In genomic region chr15:40234783-40235182, GRCh38 we compare ENCODE assay signal across 15 cellular contexts. TPM values are rescaled to one million over a fixed set of nuclear protein-coding genes. Genes with fewer than 3 reads are reported as not detected.
DNase-seq lines count a peak whose midpoint lies in the region; ATAC-seq, FAIRE-seq and TF ChIP-seq lines count a peak whose summit lies in the region.
"Had no signal": no experiment of that assay in that cellular context is flagged by ENCODE, and none has a peak within 500 bp of the region (broad histone marks: within the 10 kb centered on the region; RNA-seq: fewer than 3 reads in every experiment).

No MANE protein-coding gene starts in this region.

- H3K27me3 Mint-ChIP-seq in IgD-negative memory B cell (peaks cover 7% of the 10 kb centered on the region), astrocyte (ENCODE audit: low read depth, unreplicated experiment) (peaks cover 17% of the 10 kb centered on the region)

- H3K9me3 ChIP-seq in astrocyte (ENCODE audit: insufficient read depth, low read depth, low read length) = no peaks in the 10 kb centered on the region

- H3K4me2 ChIP-seq in astrocyte (ENCODE audit: low read length) = no peak overlapping the region

- peaks cover 3% of the 10 kb centered on the region for H3K27me3 ChIP-seq in astrocyte (ENCODE audit: insufficient read depth, low read length)

- H3K4me1 ChIP-seq in astrocyte (ENCODE audit: insufficient read depth, low read length) = peaks cover 11% of the 10 kb centered on the region

- no peak overlapping the region for H2AFZ ChIP-seq in astrocyte (ENCODE audit: low read depth, low read length)

- in situ Hi-C loops in ACHN (cut with HindIII; ENCODE audit: low pct_ligation_motif_present, low pct_unique_long_range_greater_than_20kb, low sequenced_read_pairs) = no loop called here

- H3K36me3 Mint-ChIP-seq in IgD-negative memory B cell (no peaks in the 10 kb centered on the region), astrocyte (ENCODE audit: low read depth, unreplicated experiment) (no peaks in the 10 kb centered on the region)

- no peak overlapping the region for H3K4me3 ChIP-seq in astrocyte (ENCODE audit: insufficient read depth, low read depth, low read length)

- no peaks in the 10 kb centered on the region for H3K36me3 ChIP-seq in astrocyte (ENCODE audit: insufficient read depth, low read length)

- no peak overlapping the region for H3K9ac ChIP-seq in astrocyte (ENCODE audit: low read length)

- no peak for TF ChIP-seq CTCF in astrocyte (IDR thresholded peaks at IDR 0.05; ENCODE audit: insufficient read depth, low read depth, low read length)

- H3K27ac ChIP-seq in astrocyte (ENCODE audit: low read depth, low read length) = no peak overlapping the region

- H3K4me3 Mint-ChIP-seq in IgD-negative memory B cell = peak overlapping the region in 3 of 4 donors; percentile 5 to 80 (median 57)
- H3K4me3 Mint-ChIP-seq in astrocyte (ENCODE audit: unreplicated experiment) = no peak overlapping the region
- H3K4me3 Mint-ChIP-seq: activated naive CD8-positive, alpha-beta T cell treated with anti-CD3 and anti-CD28 coated beads, Interleukin-2, amount 10 ng/mL, durations not matched to agents 7 days and 5 days; CD4-positive, alpha-beta T cell had no signal

- no peaks in the 10 kb centered on the region for H3K9me3 Mint-ChIP-seq in IgD-negative memory B cell
- peaks cover 2% of the 10 kb centered on the region for H3K9me3 Mint-ChIP-seq in astrocyte (ENCODE audit: unreplicated experiment)
- H3K9me3 Mint-ChIP-seq: activated naive CD8-positive, alpha-beta T cell treated with anti-CD3 and anti-CD28 coated beads, Interleukin-2, amount 10 ng/mL, durations not matched to agents 7 days and 5 days; CD4-positive, alpha-beta T cell had no signal

- peak; percentile 56 for DNase-seq in CD1c-positive myeloid dendritic cell (ENCODE audit: extremely low spot score)
- DNase-seq in astrocyte (ENCODE audit: low read depth) = no peak
- peak; percentile 7 for DNase-seq in midbrain (lab: John Stamatoyannopoulos, UW)
- DNase-seq in HuH-7.5 (ENCODE audit: low spot score) = no peak
- DNase-seq in ACHN = no peak
- no peak for DNase-seq in cerebellar nuclear complex (lab: John Stamatoyannopoulos, UW)
- DNase-seq: activated naive CD8-positive, alpha-beta T cell treated with anti-CD3 and anti-CD28 coated beads, Interleukin-2, amount 10 ng/mL, durations not matched to agents 7 days and 5 days; CD4-positive, alpha-beta T cell; cortex of kidney; NCI-H1092 treated with DMSO at 0.1 percent for 48 hours; NCI-H446 had no signal

- H3K79me2 ChIP-seq in astrocyte (ENCODE audit: insufficient read depth, low read length) = no peaks in the 10 kb centered on the region

- no peak for FAIRE-seq in astrocyte (lab: Jason Lieb, UNC)
- FAIRE-seq: GM18507 had no signal

- H4K20me1 ChIP-seq in astrocyte (ENCODE audit: insufficient read depth, low read length) = peaks cover 5% of the 10 kb centered on the region

- peaks cover 13 to 22% (median 21%) of the 10 kb centered on the region in 3 donors for H3K4me1 Mint-ChIP-seq in IgD-negative memory B cell
- H3K4me1 Mint-ChIP-seq in astrocyte (ENCODE audit: low read depth, unreplicated experiment) = peaks cover 21% of the 10 kb centered on the region

- no peak for ATAC-seq in HG02981 (IDR thresholded peaks at IDR 0.05; ENCODE audit: unreplicated experiment)

- H3K27ac Mint-ChIP-seq in IgD-negative memory B cell (peak overlapping the region in 2 of 3 donors; percentile 5 to 74), astrocyte (ENCODE audit: unreplicated experiment) (peak overlapping the region; percentile 53)
- H3K27ac Mint-ChIP-seq: activated naive CD8-positive, alpha-beta T cell treated with anti-CD3 and anti-CD28 coated beads, Interleukin-2, amount 10 ng/mL, durations not matched to agents 7 days and 5 days; CD4-positive, alpha-beta T cell had no signal

RNA-seq across cellular contexts. Expression of gene PAK6, which starts 4.1 kb away (rescaled TPM):
- not detected for polyA plus RNA-seq in IgD-negative memory B cell
- 0.38 and 1.1 TPM in 2 replicates for total RNA-seq in astrocyte

RNA-seq across cellular contexts. Expression of gene ANKRD63, which starts 48.1 kb away (rescaled TPM):
- not detected for polyA plus RNA-seq in IgD-negative memory B cell
- total RNA-seq in astrocyte = not detected in 2 replicates
- total RNA-seq: CD4-positive, alpha-beta T cell; sciatic nerve had no signal

Comparison
In these comparisons a context has a peak if more than half of its experiments do, and no peak if none do; other contexts are left out.
1. DNase-seq: peak in CD1c-positive myeloid dendritic cell (single experiment) and midbrain (single experiment); none in astrocyte (single experiment), HuH-7.5 (single experiment), ACHN (single experiment) and cerebellar nuclear complex (0 of 2).